ENCODE assay signal across 20 cellular contexts in the genomic region with DNA sequence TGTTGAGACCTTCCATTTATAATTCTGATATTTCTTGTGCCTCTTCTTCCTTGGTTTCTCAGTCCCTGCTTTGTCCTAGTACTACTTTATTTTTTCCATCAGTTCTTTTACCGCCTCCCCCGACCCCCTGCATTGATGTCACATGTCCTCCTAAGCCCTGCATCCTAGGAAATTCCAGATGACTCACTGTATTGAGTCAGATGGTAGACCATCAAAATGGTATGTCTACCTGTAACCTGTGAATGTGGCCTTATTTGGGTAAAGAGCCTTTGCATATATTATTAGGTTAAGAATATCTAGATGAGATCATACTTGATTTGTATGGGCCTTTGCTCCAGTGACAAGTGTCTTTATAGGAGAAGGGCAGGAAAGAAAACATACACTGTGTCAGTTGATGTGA.
DNase-seq lines count a peak whose midpoint lies in the region; ATAC-seq and TF ChIP-seq lines count a peak whose summit lies in the region.
"Had no signal": no experiment of that assay in that cellular context is flagged by ENCODE, and none has a peak within 500 bp of the region (broad histone marks: within the 10 kb centered on the region; RNA-seq: fewer than 3 reads in every experiment).

No MANE protein-coding gene starts in this region.

- no peak overlapping the region for H3K27ac Mint-ChIP-seq in activated CD4-positive, alpha-beta memory T cell treated with anti-CD3 and anti-CD28 coated beads, Interleukin-2, amount 10 ng/mL, durations not matched to agents 7 days and 5 days
- H3K27ac Mint-ChIP-seq: T-helper 1 cell treated with Interleukin-12 subunit alpha and Interleukin-12 subunit beta and Interleukin-4 antibody, amounts not matched to agents 30 μg/mL and 1 μg/mL, for 36 hours had no signal

- H3K4me1 ChIP-seq in RWPE2 (ENCODE audit: insufficient read depth, poor library complexity, severe bottlenecking) (no peaks in the 10 kb centered on the region), upper lobe of left lung (no peaks in the 10 kb centered on the region)
- H3K4me1 ChIP-seq: BE2C had no signal

- POLR2A ChIA-PET in activated CD4-positive, alpha-beta memory T cell treated with anti-CD3 and anti-CD28 coated beads, Interleukin-2, amount 10 ng/mL, durations not matched to agents 7 days and 5 days (lab: Charles Lee) = no interaction called here

- H3K36me3 ChIP-seq in RWPE2 (ENCODE audit: low read depth) = no peaks in the 10 kb centered on the region
- no peaks in the 10 kb centered on the region for H3K36me3 ChIP-seq in kidney epithelial cell (ENCODE audit: control insufficient read depth, insufficient read depth, low read length)
- no peaks in the 10 kb centered on the region for H3K36me3 ChIP-seq in upper lobe of left lung
- H3K36me3 ChIP-seq: BE2C had no signal

- H3K27me3 ChIP-seq in RWPE2 (ENCODE audit: insufficient read depth, poor library complexity, severe bottlenecking) (no peaks in the 10 kb centered on the region), kidney epithelial cell (ENCODE audit: control insufficient read depth, insufficient read depth, low read length) (no peaks in the 10 kb centered on the region), upper lobe of left lung (no peaks in the 10 kb centered on the region)
- H3K27me3 ChIP-seq: BE2C had no signal

- peaks cover 16% of the 10 kb centered on the region for H3K9me3 Mint-ChIP-seq in activated CD4-positive, alpha-beta memory T cell treated with anti-CD3 and anti-CD28 coated beads, Interleukin-2, amount 10 ng/mL, durations not matched to agents 7 days and 5 days

- ATAC-seq in RWPE2 (ENCODE audit: low read depth) (peak; percentile 64; the same call in 1 of the 3 replicates), upper lobe of left lung (ENCODE audit: low FRiP score in 2 of 2) (no peak)

- no peak overlapping the region for H3K4me3 Mint-ChIP-seq in activated CD4-positive, alpha-beta memory T cell treated with anti-CD3 and anti-CD28 coated beads, Interleukin-2, amount 10 ng/mL, durations not matched to agents 7 days and 5 days
- H3K4me3 Mint-ChIP-seq: T-helper 1 cell treated with Interleukin-12 subunit alpha and Interleukin-12 subunit beta and Interleukin-4 antibody, amounts not matched to agents 30 μg/mL and 1 μg/mL, for 36 hours had no signal

- CTCF ChIA-PET in activated CD4-positive, alpha-beta memory T cell treated with anti-CD3 and anti-CD28 coated beads, Interleukin-2, amount 10 ng/mL, durations not matched to agents 7 days and 5 days (lab: Charles Lee) = no interaction called here

- H3K4me3 ChIP-seq in RWPE2 (ENCODE audit: severe bottlenecking) (no peak overlapping the region), kidney epithelial cell (ENCODE audit: low read depth, low read length) (no peak overlapping the region), upper lobe of left lung (no peak overlapping the region)
- H3K4me3 ChIP-seq: GM23248 had no signal

- H3K4me1 Mint-ChIP-seq in activated CD4-positive, alpha-beta memory T cell treated with anti-CD3 and anti-CD28 coated beads, Interleukin-2, amount 10 ng/mL, durations not matched to agents 7 days and 5 days = no peaks in the 10 kb centered on the region

- peak; percentile 65 for DNase-seq in HT1080 (ENCODE audit: low read depth)
- no peak for DNase-seq in RWPE2 (ENCODE audit: low spot score)
- peak; percentile 23 for DNase-seq in kidney epithelial cell (ENCODE audit: low read depth)
- no peak for DNase-seq in 8988T
- DNase-seq in activated CD4-positive, alpha-beta memory T cell treated with anti-CD3 and anti-CD28 coated beads, Interleukin-2, amount 10 ng/mL, durations not matched to agents 7 days and 5 days = no peak
- DNase-seq in upper lobe of left lung = no peak
- DNase-seq in SW 1271 (lab: John Stamatoyannopoulos, UW) = no peak
- DNase-seq: ACHN, BE2C, Calu3, GM23248, NCI-H1092, NCI-H1436 treated with DMSO at 0.1 percent for 48 hours, NCI-H187 treated with DMSO at 0.1 percent for 48 hours, NCI-H2107, NCI-H524, NCI-H774, SHP77 had no signal

- no peaks in the 10 kb centered on the region for H3K27me3 Mint-ChIP-seq in activated CD4-positive, alpha-beta memory T cell treated with anti-CD3 and anti-CD28 coated beads, Interleukin-2, amount 10 ng/mL, durations not matched to agents 7 days and 5 days

- no peak for TF ChIP-seq CTCF in RWPE2 (IDR thresholded peaks at IDR 0.05; ENCODE audit: poor library complexity, severe bottlenecking)
- no peak for TF ChIP-seq CTCF in kidney epithelial cell (IDR thresholded peaks at IDR 0.05; ENCODE audit: insufficient read depth, low read length, poor library complexity, severe bottlenecking)
- TF ChIP-seq CTCF in upper lobe of left lung (IDR thresholded peaks at IDR 0.05) = no peak

- WGBS in upper lobe of left lung, 2 donors = 78 to 86% methylated on average over 2 of the region's 2 CpGs

- no peak for TF ChIP-seq POLR2A in upper lobe of left lung (IDR thresholded peaks at IDR 0.05)

- no peak for TF ChIP-seq EP300 in upper lobe of left lung (IDR thresholded peaks at IDR 0.05)

- H3K36me3 Mint-ChIP-seq in activated CD4-positive, alpha-beta memory T cell treated with anti-CD3 and anti-CD28 coated beads, Interleukin-2, amount 10 ng/mL, durations not matched to agents 7 days and 5 days (ENCODE audit: low read depth) = no peaks in the 10 kb centered on the region

- H3K9me3 ChIP-seq in RWPE2 (ENCODE audit: severe bottlenecking) (peaks cover 7% of the 10 kb centered on the region), upper lobe of left lung (peaks cover 0 to 10% (median 2%) of the 10 kb centered on the region in 4 donors)
- H3K9me3 ChIP-seq: BE2C had no signal

- no peak overlapping the region for H3K27ac ChIP-seq in RWPE2 (ENCODE audit: poor library complexity, severe bottlenecking)
- H3K27ac ChIP-seq in upper lobe of left lung = no peak overlapping the region
- H3K27ac ChIP-seq: GM23248, HL-60 had no signal

Comparison
In these comparisons a context has a peak if more than half of its experiments do, and no peak if none do; other contexts are left out.
1. DNase-seq: peak in HT1080 (single experiment) and kidney epithelial cell (single experiment); none in RWPE2 (single experiment), 8988T (single experiment), activated CD4-positive, alpha-beta memory T cell treated with anti-CD3 and anti-CD28 coated beads, Interleukin-2, amount 10 ng/mL, durations not matched to agents 7 days and 5 days (single experiment), upper lobe of left lung (0 of 2) and SW 1271 (0 of 2).